In the genomic region with DNA sequence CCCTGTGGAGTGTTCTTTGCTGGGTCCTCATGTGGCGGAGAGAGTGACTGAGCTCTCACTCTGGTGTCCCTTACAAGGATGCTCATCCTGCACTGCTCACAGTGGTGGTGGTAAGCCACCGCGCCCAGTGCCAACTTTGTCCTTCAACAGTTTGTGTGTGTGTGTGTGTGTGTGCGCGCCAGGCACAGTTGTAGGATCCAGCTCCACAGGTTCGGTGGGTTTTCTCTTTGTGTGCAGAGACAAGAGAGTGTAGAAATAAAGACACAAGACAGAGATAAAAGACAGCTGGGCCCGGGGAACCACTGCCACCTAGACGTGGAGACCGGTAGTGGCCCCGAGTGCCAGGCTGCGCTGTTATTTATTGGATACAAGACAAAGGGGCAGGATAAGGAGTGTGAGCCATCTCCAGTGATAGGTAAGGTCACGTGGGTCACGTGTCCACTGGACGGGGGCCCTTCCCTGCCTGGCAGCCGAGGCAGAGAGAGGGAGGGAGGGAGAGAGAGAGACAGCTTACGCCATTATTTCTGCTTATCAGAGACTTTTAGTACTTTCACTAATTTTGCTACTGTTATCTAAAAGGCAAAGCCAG, we compare ENCODE assay signal across 8 cellular contexts. TPM values are rescaled to one million over a fixed set of nuclear protein-coding genes. Genes with fewer than 3 reads are reported as not detected.
DNase-seq lines count a peak whose midpoint lies in the region; ATAC-seq and TF ChIP-seq lines count a peak whose summit lies in the region.
"Not testable (repeated sequence)": the region's sequence is repeated elsewhere in the genome, so short reads cannot be mapped to it uniquely, and the experiment has no call there.

No MANE protein-coding gene starts in this region.

- ATAC-seq in sciatic nerve: peak; percentile 56

- peak overlapping the region; percentile 57 for H3K4me3 ChIP-seq in coronary artery

- intact Hi-C loops in sciatic nerve (cut with DNase I): not testable (repeated sequence)

- peak overlapping the region; percentile 93 for H3K27ac Mint-ChIP-seq in type B pancreatic cell

- peak; percentile 42 for TF ChIP-seq CTCF in coronary artery (IDR thresholded peaks at IDR 0.05)
- peak; percentile 81 for TF ChIP-seq CTCF in type B pancreatic cell (conservative IDR thresholded peaks at IDR 0.05)

- H3K9me3 Mint-ChIP-seq in type B pancreatic cell: not testable (repeated sequence)

- H3K4me3 Mint-ChIP-seq in type B pancreatic cell: peak overlapping the region; percentile 85

- H3K4me1 Mint-ChIP-seq in type B pancreatic cell (ENCODE audit: unreplicated experiment): not testable (repeated sequence)

- DNase-seq in GM03348 (ENCODE audit: low spot score): peak; percentile 55
- DNase-seq in NCI-H1092 (lab: John Stamatoyannopoulos, UW): peak; percentile 37
- DNase-seq in RPMI7951 (ENCODE audit: low read depth): peak; percentile 75
- DNase-seq in activated CD8-positive, alpha-beta memory T cell treated with anti-CD3 and anti-CD28 coated beads, Interleukin-2, amount 50 U/mL, for 1 hour (ENCODE audit: extremely low read depth): peak; percentile 17
- not testable (repeated sequence) for DNase-seq in coronary artery (ENCODE audit: low spot score)
- DNase-seq in islet precursor cell: peak; percentile 94
- DNase-seq in sciatic nerve (ENCODE audit: low spot score): peak; percentile 77
- DNase-seq in type B pancreatic cell (ENCODE audit: extremely low spot score, unreplicated experiment): peak; percentile 84

- not testable (repeated sequence) for H3K36me3 Mint-ChIP-seq in type B pancreatic cell

- H3K27me3 Mint-ChIP-seq in type B pancreatic cell: not testable (repeated sequence)

- peak overlapping the region; percentile 57 to 81 for H3K27ac ChIP-seq in coronary artery

RNA-seq across cellular contexts. Expression of a gene that starts 7.1 kb away (rescaled TPM):
- 24.9 and 39.2 TPM in 2 replicates for total RNA-seq in RPMI7951 (2014; rRNA removed; shearing (Covaris generic))
- total RNA-seq in sciatic nerve (19.4 TPM), type B pancreatic cell (ENCODE audit: low replicate concordance) (37.8 and 39.8 TPM in 2 replicates)

RNA-seq across cellular contexts. Expression of a gene that starts 33.3 kb away (rescaled TPM):
- 11.3 and 15.9 TPM in 2 replicates for total RNA-seq in RPMI7951 (2014; rRNA removed; shearing (Covaris generic))
- total RNA-seq in sciatic nerve (28.6 TPM), type B pancreatic cell (ENCODE audit: low replicate concordance) (37.2 and 44.3 TPM in 2 replicates)

RNA-seq across cellular contexts. Expression of a gene that starts 35.6 kb away (rescaled TPM):
- not detected in 2 replicates for total RNA-seq in RPMI7951 (2014; rRNA removed; shearing (Covaris generic))
- 7.1 TPM for total RNA-seq in sciatic nerve
- 3.1 and 10.3 TPM in 2 replicates for total RNA-seq in type B pancreatic cell (ENCODE audit: low replicate concordance)

RNA-seq across cellular contexts. Expression of a gene that starts 55.4 kb away (rescaled TPM):
- total RNA-seq in RPMI7951 (2014; rRNA removed; shearing (Covaris generic)): not detected in 2 replicates
- 2.4 TPM for total RNA-seq in sciatic nerve
- total RNA-seq in type B pancreatic cell (ENCODE audit: low replicate concordance): 1.8 and 2.4 TPM in 2 replicates
